In the genomic region with DNA sequence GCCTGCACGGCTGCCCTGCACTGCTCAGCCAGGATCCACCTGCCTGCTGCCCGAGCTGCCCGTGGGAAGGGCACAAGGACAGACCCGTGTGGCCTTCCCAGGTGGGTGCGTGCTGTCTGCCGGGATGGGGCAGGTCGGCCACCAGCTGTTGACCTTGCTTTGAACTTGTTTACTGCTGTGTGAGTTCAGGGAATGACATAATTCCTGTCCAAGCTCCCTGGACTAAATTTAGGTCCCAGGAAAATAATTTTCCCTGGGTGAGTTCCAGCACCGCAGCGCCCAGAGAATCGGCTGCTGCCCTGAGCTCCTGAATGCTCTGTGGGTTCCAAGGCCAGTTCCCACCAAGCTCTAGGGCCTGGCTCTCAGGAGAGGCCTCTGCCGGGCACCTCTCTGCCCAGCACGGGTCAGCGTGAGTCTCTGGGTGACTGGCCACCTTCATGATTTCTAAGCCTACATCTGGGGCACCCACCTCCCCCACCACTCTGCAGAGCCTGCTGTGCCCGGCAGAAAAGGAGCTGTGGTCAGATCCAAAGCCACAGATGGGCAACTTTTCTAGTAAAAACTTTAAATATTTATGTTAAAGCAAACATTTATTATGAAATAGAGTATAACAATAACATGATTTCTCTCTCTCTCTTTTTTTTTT, we compare ENCODE assay signal across 15 cellular contexts. TPM values are rescaled to one million over a fixed set of nuclear protein-coding genes. Genes with fewer than 3 reads are reported as not detected.
DNase-seq lines count a peak whose midpoint lies in the region; ATAC-seq, FAIRE-seq and TF ChIP-seq lines count a peak whose summit lies in the region.
"Had no signal": no experiment of that assay in that cellular context is flagged by ENCODE, and none has a peak within 500 bp of the region (broad histone marks: within the 10 kb centered on the region; RNA-seq: fewer than 3 reads in every experiment).

No MANE protein-coding gene starts in this region.

- no peak overlapping the region for H4K8ac ChIP-seq in IMR-90 (ENCODE audit: low read depth in 2 of 2, low read length in 2 of 2)

- no peak for TF ChIP-seq EP300 in sigmoid colon (IDR thresholded peaks at IDR 0.05)

- H3K79me1 ChIP-seq in IMR-90 (ENCODE audit: low read depth in 1 of 2, low read length in 2 of 2): no peaks in the 10 kb centered on the region

- H3K36me3 ChIP-seq in IMR-90 (ENCODE audit: control insufficient read depth, insufficient read depth, low read length): peaks cover under 1% of the 10 kb centered on the region; the same call in 1 of the 2 replicates
- peaks cover 0 to 16% of the 10 kb centered on the region in 2 donors for H3K36me3 ChIP-seq in kidney (ENCODE audit: control insufficient read depth in 1 of 2, insufficient read depth in 2 of 2, low read length in 2 of 2)
- peaks cover 0 to 13% (median 1%) of the 10 kb centered on the region in 4 donors for H3K36me3 ChIP-seq in sigmoid colon
- H3K36me3 ChIP-seq: neural progenitor cell had no signal

- H3K27ac ChIP-seq in IMR-90 (ENCODE audit: insufficient read depth, low read length): no peak overlapping the region
- H3K27ac ChIP-seq in dorsolateral prefrontal cortex: peak overlapping the region in 55 of 59 donors; percentile 21 to 89 (median 72)
- H3K27ac ChIP-seq in kidney (ENCODE audit: low read depth in 2 of 2, low read length in 2 of 2): peak overlapping the region; percentile 66 to 90
- H3K27ac ChIP-seq in sigmoid colon: peak overlapping the region; percentile 74 to 87 (median 80)
- H3K27ac ChIP-seq: neural progenitor cell had no signal

- H3K4me2 ChIP-seq in IMR-90 (ENCODE audit: low read depth, low read length): peak overlapping the region; percentile 4; the same call in 1 of the 2 replicates
- H3K4me2 ChIP-seq: neural progenitor cell had no signal

- CTCF ChIA-PET in IMR-90 (lab: Yijun Ruan, JAX): interaction anchor here (0.9 to 2.1 kb wide), 3 partner anchors 36 to 133 kb away, joined by 3 to 7 read pairs (median 4); partner anchors contain the start of gene CFAP251

- H3K4me1 ChIP-seq in IMR-90 (ENCODE audit: control insufficient read depth, insufficient read depth, low read length) (peaks cover 7% of the 10 kb centered on the region), kidney (ENCODE audit: control insufficient read depth in 1 of 2, insufficient read depth in 1 of 2, low read depth in 1 of 2, low read length in 2 of 2) (peaks cover 11 to 21% of the 10 kb centered on the region in 2 donors), sigmoid colon (peaks cover 0 to 41% (median 38%) of the 10 kb centered on the region in 4 donors)
- H3K4me1 ChIP-seq: neural progenitor cell had no signal

- H4K5ac ChIP-seq in IMR-90 (ENCODE audit: low read depth, low read length): no peak overlapping the region

- dilution Hi-C loops in IMR-90 (cut with HindIII; ENCODE audit: low sequenced_read_pairs, unreplicated experiment): no loop called here

- peak overlapping the region; percentile 61 for H2AFZ ChIP-seq in IMR-90 (replicated peaks; ENCODE audit: low read length, poor library complexity)
- H2AFZ ChIP-seq: neural progenitor cell had no signal

- H3K27me3 ChIP-seq in IMR-90 (ENCODE audit: control insufficient read depth, insufficient read depth, low read length): no peaks in the 10 kb centered on the region
- H3K27me3 ChIP-seq in dorsolateral prefrontal cortex: no peaks in the 10 kb centered on the region
- H3K27me3 ChIP-seq in sigmoid colon: no peaks in the 10 kb centered on the region
- H3K27me3 ChIP-seq: neural progenitor cell had no signal

- intact Hi-C loops in IMR-90 (cut with micrococcal nuclease): no loop called here
- intact Hi-C loops in dorsolateral prefrontal cortex (cut with DNase I): loop anchor here in 1 of 2 donors (2.0 to 10.0 kb wide), 2 partner anchors 25 to 303 kb away; no protein-coding TSS in a partner anchor
- intact Hi-C loops in kidney (cut with DNase I): no loop called here
- intact Hi-C loops in sigmoid colon (cut with DNase I): no loop called here

- H2AK9ac ChIP-seq in IMR-90 (replicated peaks; ENCODE audit: low read depth, low read length, poor library complexity): peak overlapping the region; percentile 63

- no peak overlapping the region for H3K56ac ChIP-seq in IMR-90 (ENCODE audit: extremely low read depth, insufficient read depth, low read length)

- no peak for TF ChIP-seq POLR2A in IMR-90 (IDR thresholded peaks at IDR 0.05; ENCODE audit: low read depth, low read length)
- TF ChIP-seq POLR2A in sigmoid colon (IDR thresholded peaks at IDR 0.05): no peak

- POLR2A ChIA-PET in IMR-90 (lab: Charles Lee; ENCODE audit: unreplicated experiment): interaction anchor here (1.1 kb wide), 1 partner anchor 46 kb away, joined by 3 read pairs; no protein-coding TSS in a partner anchor

- H3K23ac ChIP-seq in IMR-90 (ENCODE audit: low read depth, low read length): no peak overlapping the region

- no peak overlapping the region for H4K91ac ChIP-seq in IMR-90 (ENCODE audit: insufficient read depth, low read depth, low read length)

- no peak overlapping the region for H3K18ac ChIP-seq in IMR-90 (ENCODE audit: low read depth, low read length)

- no peak overlapping the region for H2AK5ac ChIP-seq in IMR-90 (ENCODE audit: low read depth, low read length)

- ATAC-seq in IMR-90 (ENCODE audit: low read depth) (peak; percentile 74), GM19328 (IDR thresholded peaks at IDR 0.05; ENCODE audit: unreplicated experiment) (no peak), GM21723 (IDR thresholded peaks at IDR 0.05; ENCODE audit: unreplicated experiment) (no peak), HG03039 (IDR thresholded peaks at IDR 0.05; ENCODE audit: unreplicated experiment) (no peak)
- ATAC-seq: stimulated activated memory B cell treated with anti-CD40 and anti-IgM and Interleukin-4, amounts not matched to agents 10 μg/mL and 1 μg/mL and 100 μg/mL, for 72 hours had no signal

- H3K9ac ChIP-seq in IMR-90 (ENCODE audit: low read depth, low read length): no peak overlapping the region
- H3K9ac ChIP-seq in kidney (ENCODE audit: low read length in 2 of 2): peak overlapping the region in 1 of 2 donors; percentile 61
- H3K9ac ChIP-seq: neural progenitor cell had no signal

- DNase-seq in IMR-90 (peak; percentile 44), dorsolateral prefrontal cortex (peak in 1 of 10 donors; percentile 23), kidney (peak; percentile 77), sigmoid colon (peak; percentile 81), NCI-H2171 treated with DMSO at 0.1 percent for 48 hours (lab: John Stamatoyannopoulos, UW) (no peak)
- DNase-seq: activated CD4-positive, alpha-beta T cell treated with anti-CD3 and anti-CD28 coated beads for 4 hours; Karpas-422; NCI-H2081 treated with DMSO at 0.1 percent for 48 hours; stimulated activated CD4-positive, alpha-beta T cell treated with anti-CD3 and anti-CD28 coated beads, Interleukin-1b, Interleukin-23, amount 100 ng/mL, for 48 hours had no signal

- TF ChIP-seq RAD21 in IMR-90 (IDR thresholded peaks at IDR 0.05; ENCODE audit: low read length): no peak

- H2BK120ac ChIP-seq in IMR-90 (ENCODE audit: low read depth, low read length): no peak overlapping the region

- peaks cover 12% of the 10 kb centered on the region; the same call in 1 of the 2 replicates for H4K20me1 ChIP-seq in IMR-90 (ENCODE audit: insufficient read depth, low read length)

- WGBS in IMR-90 (ENCODE audit: extremely low coverage in 2 of 2, insufficient read length in 1 of 2), 2 experiments: no CpG with 5 or more reads among the region's 14 CpGs
- WGBS in sigmoid colon, 2 donors: 43 to 70% methylated on average over 14 of the region's 14 CpGs

- no peaks in the 10 kb centered on the region for H3K9me3 ChIP-seq in IMR-90 (ENCODE audit: control insufficient read depth, insufficient read depth, low read length)
- no peaks in the 10 kb centered on the region for H3K9me3 ChIP-seq in kidney (ENCODE audit: control insufficient read depth in 1 of 2, low read length in 2 of 2)
- H3K9me3 ChIP-seq in sigmoid colon: no peaks in the 10 kb centered on the region

- H2BK5ac ChIP-seq in IMR-90 (ENCODE audit: low read depth, low read length, poor library complexity, severe bottlenecking): no peak overlapping the region

- no TSS peak for BruUV-seq in IMR-90 (replicated peaks; lab: Mats Ljungman, UMichigan)

- in situ Hi-C loops in IMR-90 (cut with MboI; ENCODE audit: low sequenced_read_pairs): no loop called here

- H3K9me1 ChIP-seq in IMR-90 (ENCODE audit: insufficient read depth, low read length): no peaks in the 10 kb centered on the region

- TF ChIP-seq CTCF in IMR-90 (conservative IDR thresholded peaks at IDR 0.05; ENCODE audit: low read depth, low read length): no peak
- no peak for TF ChIP-seq CTCF in dorsolateral prefrontal cortex (IDR thresholded peaks at IDR 0.05 in 54 of 56, conservative IDR thresholded peaks at IDR 0.05 in 2 of 56; ENCODE audit: low read depth in 1 of 56, partially characterized antibody in 56 of 56)
- no peak for TF ChIP-seq CTCF in kidney (IDR thresholded peaks at IDR 0.05; ENCODE audit: borderline replicate concordance, extremely low read depth, insufficient read depth)
- no peak for TF ChIP-seq CTCF in sigmoid colon (IDR thresholded peaks at IDR 0.05)

- H2BK15ac ChIP-seq in IMR-90 (ENCODE audit: low read depth, low read length): no peak overlapping the region

- no peak overlapping the region for H3K14ac ChIP-seq in IMR-90 (replicated peaks; ENCODE audit: low read depth, low read length)

- H3K4ac ChIP-seq in IMR-90 (ENCODE audit: low read depth, low read length): no peak overlapping the region

- no peak overlapping the region for H2BK20ac ChIP-seq in IMR-90 (ENCODE audit: low read depth, low read length)

- no peak for FAIRE-seq in kidney (lab: Jason Lieb, UNC)
- FAIRE-seq: G401.6 had no signal

- H3K4me3 ChIP-seq in IMR-90 (ENCODE audit: insufficient read depth, low read depth, low read length) (no peak overlapping the region), dorsolateral prefrontal cortex (peak overlapping the region in 1 of 59 donors; percentile 4), kidney (ENCODE audit: low read length in 2 of 2) (no peak overlapping the region), sigmoid colon (no peak overlapping the region)
- H3K4me3 ChIP-seq: neural progenitor cell had no signal

RNA-seq across cellular contexts. Expression of gene MLXIP, which starts 27.2 kb away (rescaled TPM):
- total RNA-seq in IMR-90 (2012; rRNA removed) (2.7 and 3.1 TPM in 2 replicates), dorsolateral prefrontal cortex (10 to 100 TPM; 22.2 to 78.4 (median 49.7) TPM), kidney (67.6 TPM), sigmoid colon (10 to 100 TPM; 32.9 to 87.5 (median 57.3) TPM)
- polyA plus RNA-seq in IMR-90 (2012; rRNA removed) (9.5 and 10.8 TPM in 2 replicates), kidney (ENCODE audit: insufficient read depth, low read depth, low replicate concordance) (10.9 TPM), sigmoid colon (100 to 1,000 TPM in 1 of 3 donors, 10 to 100 TPM in 2; 15.6 to 141 (median 35.4) TPM)
- polyA plus RNA-seq in IMR-90 (2012; cell fraction: cytosol; rRNA removed): 5.9 and 8.8 TPM in 2 replicates
- polyA plus RNA-seq in IMR-90 (2012; cell fraction: nucleus; rRNA removed; ENCODE audit: low replicate concordance): 29.1 and 35.2 TPM in 2 replicates

RNA-seq across cellular contexts. Expression of gene BCL7A, which starts 29.7 kb away (rescaled TPM):
- total RNA-seq in IMR-90 (2012; rRNA removed): 5.6 and 6.1 TPM in 2 replicates
- 7.9 and 8.6 TPM in 2 replicates for polyA plus RNA-seq in IMR-90 (2012; rRNA removed)
- 6.7 and 7.3 TPM in 2 replicates for polyA plus RNA-seq in IMR-90 (2012; cell fraction: cytosol; rRNA removed)
- 6.3 and 6.4 TPM in 2 replicates for polyA plus RNA-seq in IMR-90 (2012; cell fraction: nucleus; rRNA removed; ENCODE audit: low replicate concordance)
- 10 to 100 TPM; 25.2 to 50.3 (median 39.4) TPM for total RNA-seq in dorsolateral prefrontal cortex
- 22.7 TPM for total RNA-seq in kidney
- 6.8 TPM for polyA plus RNA-seq in kidney (ENCODE audit: insufficient read depth, low read depth, low replicate concordance)
- 1 to 10 TPM; 6.2 to 6.9 (median 6.5) TPM for total RNA-seq in sigmoid colon
- 1 to 10 TPM; 1.2 to 7.4 (median 3.5) TPM for polyA plus RNA-seq in sigmoid colon
